ENCODE assay signal across 12 cellular contexts in the genomic region with DNA sequence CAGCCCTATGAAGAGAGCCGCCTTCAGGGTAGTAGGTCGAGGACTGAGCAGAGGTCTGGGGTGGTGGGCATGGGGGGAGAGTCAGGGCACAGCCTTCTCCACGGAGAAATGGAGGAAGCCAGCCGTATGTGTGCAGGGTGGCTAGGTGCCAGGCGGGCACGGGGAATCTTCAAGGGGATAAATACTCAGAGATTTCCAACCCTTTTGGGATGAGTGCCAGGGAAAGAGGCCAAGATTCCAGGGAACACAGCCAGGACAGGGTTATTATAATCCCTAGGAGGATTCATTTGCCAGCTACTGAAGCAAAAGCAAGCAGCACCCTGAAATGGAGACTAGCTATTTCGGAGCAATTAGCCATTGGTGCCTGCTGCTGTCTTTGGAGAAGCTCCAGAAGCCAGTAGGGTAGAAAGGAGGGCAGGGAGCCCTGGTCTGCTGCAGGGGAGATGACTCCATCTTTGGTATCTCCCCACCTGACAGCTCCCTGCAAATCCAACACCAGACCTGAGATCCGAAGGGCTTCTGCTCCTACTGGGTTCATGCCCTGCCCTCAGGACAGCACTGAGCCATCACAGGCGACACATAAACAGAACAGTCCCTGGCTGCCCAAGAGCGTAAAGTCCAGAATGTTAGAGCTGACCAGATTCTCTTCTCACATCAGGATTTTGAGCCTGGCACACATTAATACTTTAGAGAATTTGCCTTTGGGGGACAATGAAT.
DNase-seq lines count a peak whose midpoint lies in the region; ATAC-seq and TF ChIP-seq lines count a peak whose summit lies in the region.
"Had no signal": no experiment of that assay in that cellular context is flagged by ENCODE, and none has a peak within 500 bp of the region (broad histone marks: within the 10 kb centered on the region; RNA-seq: fewer than 3 reads in every experiment).

No MANE protein-coding gene starts in this region.

- DNase-seq in HCEC 1CT, result peak; percentile 17
- peak; percentile 7 for DNase-seq in NCI-H748 treated with DMSO at 0.1 percent for 48 hours (lab: John Stamatoyannopoulos, UW)
- peak; percentile 1 for DNase-seq in fibroblast of villous mesenchyme (ENCODE audit: low read depth)
- peak; percentile 13 for DNase-seq in renal cortical epithelial cell (ENCODE audit: low read depth)
- DNase-seq in naive thymus-derived CD8-positive, alpha-beta T cell, result no peak
- no peak for DNase-seq in CD14-positive monocyte (ENCODE audit: low spot score)
- no peak for DNase-seq in SHP77 (lab: John Stamatoyannopoulos, UW)
- DNase-seq: activated naive CD8-positive, alpha-beta T cell treated with anti-CD3 and anti-CD28 coated beads, Interleukin-2, amount 50 U/mL, for 24 hours; NCI-H510A treated with DMSO at 0.1 percent for 48 hours; WERI-Rb-1 had no signal

- no peaks in the 10 kb centered on the region for H3K36me3 Mint-ChIP-seq in naive thymus-derived CD8-positive, alpha-beta T cell
- H3K36me3 Mint-ChIP-seq in CD14-positive monocyte, result no peaks in the 10 kb centered on the region

- H3K4me3 Mint-ChIP-seq in naive thymus-derived CD8-positive, alpha-beta T cell, result no peak overlapping the region
- H3K4me3 Mint-ChIP-seq in CD14-positive monocyte, result no peak overlapping the region
- H3K4me3 Mint-ChIP-seq: activated naive CD8-positive, alpha-beta T cell treated with anti-CD3 and anti-CD28 coated beads, Interleukin-2, amount 50 U/mL, for 24 hours had no signal

- H3K27ac Mint-ChIP-seq in naive thymus-derived CD8-positive, alpha-beta T cell, result no peak overlapping the region
- H3K27ac Mint-ChIP-seq in CD14-positive monocyte, result no peak overlapping the region
- H3K27ac Mint-ChIP-seq: activated naive CD8-positive, alpha-beta T cell treated with anti-CD3 and anti-CD28 coated beads, Interleukin-2, amount 50 U/mL, for 24 hours had no signal

- H3K9me3 Mint-ChIP-seq in naive thymus-derived CD8-positive, alpha-beta T cell, result peaks cover 0 to 7% (median 0%) of the 10 kb centered on the region in 9 donors
- peaks cover 0 to 9% (median 1%) of the 10 kb centered on the region in 7 donors for H3K9me3 Mint-ChIP-seq in CD14-positive monocyte
- H3K9me3 Mint-ChIP-seq: activated naive CD8-positive, alpha-beta T cell treated with anti-CD3 and anti-CD28 coated beads, Interleukin-2, amount 50 U/mL, for 24 hours had no signal

- intact Hi-C loops in CD14-positive monocyte (cut with micrococcal nuclease), result no loop called here

- H3K27me3 Mint-ChIP-seq in naive thymus-derived CD8-positive, alpha-beta T cell, result peaks cover 0 to 4% (median 0%) of the 10 kb centered on the region in 5 donors
- H3K27me3 Mint-ChIP-seq in CD14-positive monocyte (ENCODE audit: low read depth in 3 of 3), result no peaks in the 10 kb centered on the region
- H3K27me3 Mint-ChIP-seq: activated naive CD8-positive, alpha-beta T cell treated with anti-CD3 and anti-CD28 coated beads, Interleukin-2, amount 50 U/mL, for 24 hours had no signal

- POLR2A ChIA-PET in naive thymus-derived CD8-positive, alpha-beta T cell (lab: Charles Lee), result no interaction called here

- ATAC-seq in naive thymus-derived CD8-positive, alpha-beta T cell, result no peak
- no peak for ATAC-seq in GM21786 (IDR thresholded peaks at IDR 0.05; ENCODE audit: unreplicated experiment)
- ATAC-seq: activated naive CD8-positive, alpha-beta T cell treated with anti-CD3 and anti-CD28 coated beads, Interleukin-2, amount 50 U/mL, for 24 hours had no signal

- no peak overlapping the region for H3K4me3 ChIP-seq in fibroblast of villous mesenchyme (ENCODE audit: low read depth, low read length)
- H3K4me3 ChIP-seq: thoracic aorta had no signal

- H3K4me1 Mint-ChIP-seq in naive thymus-derived CD8-positive, alpha-beta T cell, result no peaks in the 10 kb centered on the region
- H3K4me1 Mint-ChIP-seq in CD14-positive monocyte, result no peaks in the 10 kb centered on the region
- H3K4me1 Mint-ChIP-seq: activated naive CD8-positive, alpha-beta T cell treated with anti-CD3 and anti-CD28 coated beads, Interleukin-2, amount 50 U/mL, for 24 hours had no signal

- TF ChIP-seq CTCF in fibroblast of villous mesenchyme (IDR thresholded peaks at IDR 0.05; ENCODE audit: insufficient read depth, low read depth, low read length) (no peak), CD14-positive monocyte (IDR thresholded peaks at IDR 0.05) (no peak)

Comparison
In these comparisons a context has a peak if more than half of its experiments do, and no peak if none do; other contexts are left out.
1. DNase-seq: peak in HCEC 1CT (single experiment), NCI-H748 treated with DMSO at 0.1 percent for 48 hours (single experiment), fibroblast of villous mesenchyme (single experiment) and renal cortical epithelial cell (single experiment); none in naive thymus-derived CD8-positive, alpha-beta T cell (0 of 10), CD14-positive monocyte (single experiment) and SHP77 (0 of 2).